ENCODE assay signal across 18 cellular contexts in the genomic region with DNA sequence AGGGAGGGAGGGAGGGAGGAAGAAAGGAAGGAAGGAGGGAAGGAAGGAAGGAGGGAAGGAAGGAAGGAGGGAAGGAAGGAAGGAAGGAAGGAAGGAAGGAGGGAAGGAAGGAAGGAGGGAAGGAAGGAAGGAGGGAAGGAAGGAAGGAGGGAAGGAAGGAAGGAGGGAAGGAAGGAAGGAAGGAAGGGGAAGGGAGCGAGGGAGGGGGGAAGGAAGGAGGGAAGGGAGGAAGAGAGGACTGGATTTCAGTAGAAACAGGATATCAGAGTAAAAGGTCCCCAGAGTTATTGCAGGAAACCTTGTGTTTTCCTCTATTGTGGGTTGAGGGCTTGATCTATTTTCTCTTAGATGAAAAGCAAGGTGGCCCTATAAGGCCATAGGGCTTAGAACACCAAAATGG. TPM values are rescaled to one million over a fixed set of nuclear protein-coding genes. Genes with fewer than 3 reads are reported as not detected.
"Had no signal": no experiment of that assay in that cellular context is flagged by ENCODE, and none has a peak within 500 bp of the region (broad histone marks: within the 10 kb centered on the region; RNA-seq: fewer than 3 reads in every experiment).

No MANE protein-coding gene starts in this region.

RNA-seq across cellular contexts. Expression of a gene that starts 14.0 kb away (rescaled TPM):
- total RNA-seq: activated B cell treated with CpG ODN at 0.5 μM for 24 hours; activated CD4-positive, alpha-beta memory T cell treated with anti-CD3 and anti-CD28 coated beads for 36 hours; activated CD4-positive, alpha-beta T cell treated with anti-CD3 and anti-CD28 coated beads, Interleukin-2, amount 10 ng/mL, durations not matched to agents 24 days and 14 days; activated CD8-positive, alpha-beta memory T cell treated with anti-CD3 and anti-CD28 coated beads for 36 hours; activated CD8-positive, alpha-beta T cell treated with anti-CD3 and anti-CD28 coated beads for 36 hours; activated naive CD4-positive, alpha-beta T cell treated with anti-CD3 and anti-CD28 coated beads for 36 hours; activated naive CD4-positive, alpha-beta T cell treated with anti-CD3 and anti-CD28 coated beads, Interleukin-2, amount 50 U/mL, for 72 hours; activated naive CD8-positive, alpha-beta T cell treated with anti-CD3 and anti-CD28 coated beads for 36 hours; activated T-cell treated with anti-CD3 and anti-CD28 coated beads, Interleukin-2, amount 50 U/mL, for 4 hours; activated T-cell treated with anti-CD3 and anti-CD28 coated beads, Interleukin-2, amount 50 U/mL, for 72 hours; activated T-helper 1 cell treated with anti-CD3 and anti-CD28 coated beads, Interleukin-12 subunit alpha, Interleukin-12 subunit beta, Interleukin-2, Interleukin-4 antibody, amounts not matched to agents 30 ng/mL and 10 ng/mL and 1 ng/mL, durations not matched to agents 14 hours and 24 hours and 36 hours; activated T-helper 17 cell treated with anti-CD3 and anti-CD28 coated beads, Interleukin-2, amount 50 U/mL, for 72 hours; astrocyte; body of pancreas; breast epithelium; cardiac septum; cerebellum had no signal
- polyA plus RNA-seq: aorta had no signal

RNA-seq across cellular contexts. Expression of a gene that starts 37.4 kb away (rescaled TPM):
- total RNA-seq: activated B cell treated with CpG ODN at 0.5 μM for 24 hours; activated CD4-positive, alpha-beta memory T cell treated with anti-CD3 and anti-CD28 coated beads for 36 hours; activated CD4-positive, alpha-beta T cell treated with anti-CD3 and anti-CD28 coated beads, Interleukin-2, amount 10 ng/mL, durations not matched to agents 24 days and 14 days; activated CD8-positive, alpha-beta memory T cell treated with anti-CD3 and anti-CD28 coated beads for 36 hours; activated CD8-positive, alpha-beta T cell treated with anti-CD3 and anti-CD28 coated beads for 36 hours; activated naive CD4-positive, alpha-beta T cell treated with anti-CD3 and anti-CD28 coated beads for 36 hours; activated naive CD4-positive, alpha-beta T cell treated with anti-CD3 and anti-CD28 coated beads, Interleukin-2, amount 50 U/mL, for 72 hours; activated naive CD8-positive, alpha-beta T cell treated with anti-CD3 and anti-CD28 coated beads for 36 hours; activated T-cell treated with anti-CD3 and anti-CD28 coated beads, Interleukin-2, amount 50 U/mL, for 72 hours; activated T-helper 1 cell treated with anti-CD3 and anti-CD28 coated beads, Interleukin-12 subunit alpha, Interleukin-12 subunit beta, Interleukin-2, Interleukin-4 antibody, amounts not matched to agents 30 ng/mL and 10 ng/mL and 1 ng/mL, durations not matched to agents 14 hours and 24 hours and 36 hours; activated T-helper 17 cell treated with anti-CD3 and anti-CD28 coated beads, Interleukin-2, amount 50 U/mL, for 72 hours had no signal
